In genomic region chr12:26126340-26127284, GRCh38 we compare ENCODE assay signal across 8 cellular contexts. TPM values are rescaled to one million over a fixed set of nuclear protein-coding genes. Genes with fewer than 3 reads are reported as not detected.
DNase-seq lines count a peak whose midpoint lies in the region; ATAC-seq and TF ChIP-seq lines count a peak whose summit lies in the region.

No MANE protein-coding gene starts in this region.

- no peaks in the 10 kb centered on the region for H4K20me1 ChIP-seq in fibroblast of lung (ENCODE audit: control insufficient read depth, extremely low read depth, insufficient read depth, low read length)

- peak overlapping the region; percentile 79 for H3K4me3 Mint-ChIP-seq in activated T-cell treated with anti-CD3 and anti-CD28 coated beads, Interleukin-2, amount 50 U/mL, for 24 hours

- H3K27ac ChIP-seq in fibroblast of lung (ENCODE audit: insufficient read depth, low read length) = peak overlapping the region; percentile 84
- peak overlapping the region; percentile 95 to 96 for H3K27ac ChIP-seq in mucosa of rectum (ENCODE audit: low read depth in 2 of 2, low read length in 2 of 2)
- H3K27ac ChIP-seq in thyroid gland = peak overlapping the region; percentile 94 to 100 (median 99)

- no peak overlapping the region for H3K27ac Mint-ChIP-seq in activated T-cell treated with anti-CD3 and anti-CD28 coated beads, Interleukin-2, amount 50 U/mL, for 24 hours

- H2AFZ ChIP-seq in fibroblast of lung (ENCODE audit: low read length) = peak overlapping the region; percentile 65

- H3K4me1 ChIP-seq in fibroblast of lung (ENCODE audit: control insufficient read depth, extremely low read depth, insufficient read depth, low read length) (peaks cover 3% of the 10 kb centered on the region), mucosa of rectum (ENCODE audit: control insufficient read depth in 2 of 2, insufficient read depth in 2 of 2, low read length in 2 of 2) (peaks cover 13 to 21% of the 10 kb centered on the region in 2 donors), thyroid gland (peaks cover 1 to 8% of the 10 kb centered on the region in 2 donors)

- no peaks in the 10 kb centered on the region for H3K9me3 Mint-ChIP-seq in activated T-cell treated with anti-CD3 and anti-CD28 coated beads, Interleukin-2, amount 50 U/mL, for 24 hours

- no peaks in the 10 kb centered on the region for H3K36me3 Mint-ChIP-seq in activated T-cell treated with anti-CD3 and anti-CD28 coated beads, Interleukin-2, amount 50 U/mL, for 24 hours (ENCODE audit: low read depth)

- H3K9ac ChIP-seq in fibroblast of lung (ENCODE audit: insufficient read depth, low read length) (peak overlapping the region; percentile 72), mucosa of rectum (ENCODE audit: low read depth in 1 of 2, low read length in 2 of 2) (peak overlapping the region; percentile 81 to 96)

- 9 to 10% methylated on average over 42 to 51 of the region's 60 CpGs for WGBS in thyroid gland, 2 donors

- H3K27me3 Mint-ChIP-seq in activated T-cell treated with anti-CD3 and anti-CD28 coated beads, Interleukin-2, amount 50 U/mL, for 24 hours = peaks cover 87% of the 10 kb centered on the region

- H3K4me2 ChIP-seq in fibroblast of lung (ENCODE audit: extremely low read depth, insufficient read depth, low read length) = peak overlapping the region; percentile 96

- TF ChIP-seq POLR2A in thyroid gland (IDR thresholded peaks at IDR 0.05) = peak; percentile 60 to 89

- H3K79me2 ChIP-seq in fibroblast of lung (ENCODE audit: control insufficient read depth, insufficient read depth, low read length) = no peaks in the 10 kb centered on the region

- DNase-seq in activated naive CD4-positive, alpha-beta T cell treated with Interleukin-2 at 50 U/mL for 16 hours = peak; percentile 26
- no peak for DNase-seq in activated naive CD4-positive, alpha-beta T cell (lab: John Stamatoyannopoulos, UW)
- DNase-seq in NCI-H2196 (lab: John Stamatoyannopoulos, UW; ENCODE audit: unreplicated experiment) (peak; percentile 93), fibroblast of lung (ENCODE audit: low read depth in 2 of 2) (peak; percentile 76 to 88), thyroid gland (peak; percentile 91)
- DNase-seq in activated T-cell treated with anti-CD3 and anti-CD28 coated beads, Interleukin-2, amount 50 U/mL, for 24 hours = peak; percentile 64

- peak; percentile 44 for ATAC-seq in HG02759 (IDR thresholded peaks at IDR 0.05; ENCODE audit: unreplicated experiment)

- intact Hi-C loops in thyroid gland (cut with DNase I) = no loop called here

- H3K4me1 Mint-ChIP-seq in activated T-cell treated with anti-CD3 and anti-CD28 coated beads, Interleukin-2, amount 50 U/mL, for 24 hours (ENCODE audit: low read depth) = peaks cover 34% of the 10 kb centered on the region

- H3K36me3 ChIP-seq in fibroblast of lung (ENCODE audit: control insufficient read depth, insufficient read depth, low read length) = no peaks in the 10 kb centered on the region
- H3K36me3 ChIP-seq in mucosa of rectum (ENCODE audit: control insufficient read depth in 2 of 2, insufficient read depth in 2 of 2, low read length in 2 of 2) = no peaks in the 10 kb centered on the region
- no peaks in the 10 kb centered on the region for H3K36me3 ChIP-seq in thyroid gland

- no peaks in the 10 kb centered on the region for H3K27me3 ChIP-seq in fibroblast of lung (ENCODE audit: control insufficient read depth, insufficient read depth, low read length)
- peaks cover 0 to 3% of the 10 kb centered on the region in 2 donors for H3K27me3 ChIP-seq in mucosa of rectum (ENCODE audit: control insufficient read depth in 2 of 2, insufficient read depth in 2 of 2, low read length in 2 of 2)
- no peaks in the 10 kb centered on the region for H3K27me3 ChIP-seq in thyroid gland

- H3K9me3 ChIP-seq in fibroblast of lung (ENCODE audit: control insufficient read depth, insufficient read depth, low read depth, low read length) (no peaks in the 10 kb centered on the region), mucosa of rectum (ENCODE audit: control insufficient read depth in 2 of 2, low read length in 2 of 2) (no peaks in the 10 kb centered on the region), thyroid gland (no peaks in the 10 kb centered on the region)

- H3K4me3 ChIP-seq in fibroblast of lung (replicated peaks in 1 of 4; ENCODE audit: control extremely low read depth in 1 of 4, insufficient read depth in 1 of 4, low read depth in 3 of 4, low read length in 4 of 4) (peak overlapping the region; percentile 74 to 89 (median 80)), mucosa of rectum (ENCODE audit: low read length in 2 of 2) (peak overlapping the region; percentile 84 to 90), thyroid gland (replicated peaks in 1 of 3) (peak overlapping the region; percentile 53 to 68 (median 59))

- TF ChIP-seq CTCF in fibroblast of lung (conservative IDR thresholded peaks at IDR 0.05 in 1 of 2, IDR thresholded peaks at IDR 0.05 in 1 of 2; ENCODE audit: low read depth in 1 of 2, low read length in 2 of 2) (no peak), thyroid gland (IDR thresholded peaks at IDR 0.05) (no peak)

RNA-seq across cellular contexts. Expression of gene BHLHE41, which starts 1.8 kb away (rescaled TPM):
- total RNA-seq in fibroblast of lung (0.51 and 2.3 TPM in 2 replicates), thyroid gland (10 to 100 TPM; 32.6 to 67.4 (median 34.3) TPM)
- polyA plus RNA-seq in fibroblast of lung = 2.4 and 7.4 TPM in 2 replicates
- polyA plus RNA-seq in fibroblast of lung (2012) = 2.9 and 5.8 TPM in 2 replicates
- 1.1 and 15.1 TPM in 2 replicates for polyA minus RNA-seq in fibroblast of lung (ENCODE audit: low replicate concordance)

Comparison
In these comparisons a context has a peak if more than half of its experiments do, and no peak if none do; other contexts are left out.
1. DNase-seq: peak in activated naive CD4-positive, alpha-beta T cell treated with Interleukin-2 at 50 U/mL for 16 hours (single experiment), NCI-H2196 (single experiment), activated T-cell treated with anti-CD3 and anti-CD28 coated beads, Interleukin-2, amount 50 U/mL, for 24 hours (single experiment), fibroblast of lung (2 of 2) and thyroid gland (2 of 2); none in activated naive CD4-positive, alpha-beta T cell (0 of 4).
2. RNA of gene BHLHE41, which starts 1.8 kb away (total RNA-seq): 32.6 to 67.4 TPM in thyroid gland; 0.51 to 2.3 TPM in fibroblast of lung; every median in the first group is over 10 times any median in the second.
3. Peak in every context shown above with its lines, with median percentiles within 50 percentile points of each other: H3K27ac ChIP-seq and H3K4me3 ChIP-seq.